ENCODE assay signal across 28 cellular contexts in the genomic region with DNA sequence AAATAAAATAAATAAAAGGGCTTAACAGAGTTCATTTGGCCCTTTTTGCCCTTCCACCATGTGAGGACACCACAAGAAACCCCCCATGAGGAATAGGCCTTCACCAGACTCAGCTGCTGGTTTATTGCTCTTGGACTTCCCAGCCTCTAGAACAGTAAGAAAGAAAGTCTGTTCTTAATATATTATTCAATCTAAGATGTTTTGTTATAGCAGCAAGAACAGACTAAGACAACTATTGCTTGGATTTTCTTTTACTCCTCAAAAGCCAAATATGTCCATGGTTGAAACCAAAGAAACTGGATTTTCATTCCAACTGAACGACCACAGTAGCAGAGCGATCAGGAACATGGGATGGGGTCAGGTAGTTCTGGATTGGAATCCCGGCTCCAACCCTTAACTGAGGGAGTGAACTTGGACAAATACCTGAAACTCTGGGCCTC.
"Had no signal": no experiment of that assay in that cellular context is flagged by ENCODE, and none has a peak within 500 bp of the region (broad histone marks: within the 10 kb centered on the region; RNA-seq: fewer than 3 reads in every experiment).

No MANE protein-coding gene starts in this region.

- H3K27ac Mint-ChIP-seq: activated CD4-positive, alpha-beta T cell treated with anti-CD3 and anti-CD28 coated beads, Interleukin-2, amount 10 ng/mL, durations not matched to agents 24 days and 14 days; activated CD8-positive, alpha-beta T cell treated with anti-CD3 and anti-CD28 coated beads, Interleukin-2, amount 10 ng/mL, durations not matched to agents 7 days and 5 days; activated naive CD4-positive, alpha-beta T cell treated with anti-CD3 and anti-CD28 coated beads for 36 hours; activated naive CD4-positive, alpha-beta T cell treated with anti-CD3 and anti-CD28 coated beads, Interleukin-2, amount 50 U/mL, for 72 hours; activated T-helper 1 cell treated with anti-CD3 and anti-CD28 coated beads, Interleukin-12 subunit alpha, Interleukin-12 subunit beta, Interleukin-2, Interleukin-4 antibody, amounts not matched to agents 30 ng/mL and 10 ng/mL and 1 ng/mL, durations not matched to agents 14 hours and 24 hours and 36 hours had no signal

- ATAC-seq: activated CD8-positive, alpha-beta T cell treated with anti-CD3 and anti-CD28 coated beads, Interleukin-2, amount 10 ng/mL, durations not matched to agents 7 days and 5 days; activated naive CD4-positive, alpha-beta T cell treated with anti-CD3 and anti-CD28 coated beads, Interleukin-2, amount 50 U/mL, for 72 hours; activated T-cell treated with anti-CD3 and anti-CD28 coated beads, Interleukin-2, amount 50 U/mL, for 4 hours; body of pancreas; PC-3 had no signal

- H3K9me3 ChIP-seq: adrenal gland, body of pancreas had no signal

- H3K27ac ChIP-seq: adrenal gland, body of pancreas, WERI-Rb-1 had no signal

- H3K4me3 ChIP-seq: adrenal gland, body of pancreas had no signal

- H3K4me3 Mint-ChIP-seq: activated CD4-positive, alpha-beta T cell treated with anti-CD3 and anti-CD28 coated beads, Interleukin-2, amount 10 ng/mL, durations not matched to agents 24 days and 14 days; activated CD8-positive, alpha-beta T cell treated with anti-CD3 and anti-CD28 coated beads, Interleukin-2, amount 10 ng/mL, durations not matched to agents 7 days and 5 days; activated naive CD4-positive, alpha-beta T cell treated with anti-CD3 and anti-CD28 coated beads for 36 hours; activated T-cell treated with anti-CD3 and anti-CD28 coated beads, Interleukin-2, amount 50 U/mL, for 4 hours; activated T-helper 1 cell treated with anti-CD3 and anti-CD28 coated beads, Interleukin-12 subunit alpha, Interleukin-12 subunit beta, Interleukin-2, Interleukin-4 antibody, amounts not matched to agents 30 ng/mL and 10 ng/mL and 1 ng/mL, durations not matched to agents 14 hours and 24 hours and 36 hours had no signal

- DNase-seq: activated CD4-positive, alpha-beta T cell treated with anti-CD3 and anti-CD28 coated beads for 1 hour; activated CD4-positive, alpha-beta T cell treated with anti-CD3 and anti-CD28 coated beads, Interleukin-2, amount 10 ng/mL, durations not matched to agents 24 days and 14 days; activated CD4-positive, alpha-beta T cell treated with anti-CD3 and anti-CD28 coated beads, Interleukin-2, amount 50 U/mL, for 48 hours; activated CD4-positive, CD25-positive, alpha-beta regulatory T cell; activated CD8-positive, alpha-beta T cell treated with anti-CD3 and anti-CD28 coated beads, Interleukin-2, amount 10 ng/mL, durations not matched to agents 7 days and 5 days; activated gamma-delta T cell treated with Interleukin-2 at 50 U/mL for 16 hours; activated naive CD4-positive, alpha-beta T cell treated with anti-CD3 and anti-CD28 coated beads for 36 hours; activated T-cell treated with anti-CD3 and anti-CD28 coated beads, Interleukin-2, amount 50 U/mL, for 4 hours; adrenal gland; body of pancreas; caudate nucleus; NCI-H1048; NCI-H1105 treated with DMSO at 0.1 percent for 48 hours; NCI-H1436; NCI-H1694; NCI-H1930; NCI-H2081 treated with DMSO at 0.1 percent for 48 hours; NCI-H345; NCI-H524 treated with DMSO at 0.1 percent for 48 hours; PC-3; Right ventricle myocardium superior; SW 1271; T-helper 1 cell; T-helper 2 cell; T-helper 9 cell; WERI-Rb-1 had no signal

- H3K27me3 ChIP-seq: adrenal gland, body of pancreas had no signal

- H3K36me3 ChIP-seq: adrenal gland, WERI-Rb-1 had no signal

- H3K27me3 Mint-ChIP-seq: activated CD4-positive, alpha-beta T cell treated with anti-CD3 and anti-CD28 coated beads, Interleukin-2, amount 10 ng/mL, durations not matched to agents 24 days and 14 days had no signal
